Comparison of ENCODE assay signal across 9 cellular contexts in genomic region chr3:106333911-106334618, GRCh38.
DNase-seq lines count a peak whose midpoint lies in the region; ATAC-seq lines count a peak whose summit lies in the region.
"Had no signal": no experiment of that assay in that cellular context is flagged by ENCODE, and none has a peak within 500 bp of the region (broad histone marks: within the 10 kb centered on the region; RNA-seq: fewer than 3 reads in every experiment).

No MANE protein-coding gene starts in this region.

- peak; percentile 56 for DNase-seq in activated CD8-positive, alpha-beta T cell treated with anti-CD3 and anti-CD28 coated beads, Interleukin-2, amount 10 ng/mL, durations not matched to agents 7 days and 5 days
- DNase-seq in naive thymus-derived CD4-positive, alpha-beta T cell = peak in 1 of 9 donors; percentile 45
- DNase-seq in cerebellar cortex (ENCODE audit: low spot score) = no peak
- no peak for DNase-seq in NAMALWA (ENCODE audit: low spot score)
- DNase-seq in NCI-H1417 treated with DMSO at 0.1 percent for 48 hours (lab: John Stamatoyannopoulos, UW) = no peak
- no peak for DNase-seq in midbrain (lab: John Stamatoyannopoulos, UW)

- no peak overlapping the region for H3K4me3 ChIP-seq in naive thymus-derived CD4-positive, alpha-beta T cell (ENCODE audit: low read length)

- POLR2A ChIA-PET in activated CD8-positive, alpha-beta T cell treated with anti-CD3 and anti-CD28 coated beads, Interleukin-2, amount 10 ng/mL, durations not matched to agents 7 days and 5 days (lab: Charles Lee) = interaction anchor here (0.6 kb wide), 1 partner anchor 683 kb away, joined by 3 read pairs; no protein-coding TSS in a partner anchor
- POLR2A ChIA-PET in naive thymus-derived CD4-positive, alpha-beta T cell (lab: Charles Lee) = no interaction called here

- H3K27ac ChIP-seq in naive thymus-derived CD4-positive, alpha-beta T cell (ENCODE audit: low read depth, low read length) = no peak overlapping the region
- H3K27ac ChIP-seq: HL-60 had no signal

- H3K4me3 Mint-ChIP-seq in activated CD8-positive, alpha-beta T cell treated with anti-CD3 and anti-CD28 coated beads, Interleukin-2, amount 10 ng/mL, durations not matched to agents 7 days and 5 days = peak overlapping the region; percentile 65
- H3K4me3 Mint-ChIP-seq in naive thymus-derived CD4-positive, alpha-beta T cell = peak overlapping the region in 1 of 10 donors; percentile 73

- peaks cover 0 to 47% of the 10 kb centered on the region in 2 donors for H3K4me1 ChIP-seq in naive thymus-derived CD4-positive, alpha-beta T cell (ENCODE audit: control insufficient read depth in 2 of 2, insufficient read depth in 2 of 2, low read length in 2 of 2)

- peak; percentile 61 for ATAC-seq in GM18861 (IDR thresholded peaks at IDR 0.05; ENCODE audit: unreplicated experiment)
- ATAC-seq in HG02943 (IDR thresholded peaks at IDR 0.05; ENCODE audit: low read depth, unreplicated experiment) = peak; percentile 64
- peak; percentile 66 for ATAC-seq in activated CD8-positive, alpha-beta T cell treated with anti-CD3 and anti-CD28 coated beads, Interleukin-2, amount 10 ng/mL, durations not matched to agents 7 days and 5 days
- ATAC-seq in naive thymus-derived CD4-positive, alpha-beta T cell = peak; percentile 47

- H3K27me3 ChIP-seq in naive thymus-derived CD4-positive, alpha-beta T cell (ENCODE audit: control insufficient read depth in 2 of 2, insufficient read depth in 2 of 2, low read length in 2 of 2) = no peaks in the 10 kb centered on the region

- no peaks in the 10 kb centered on the region for H3K9me3 ChIP-seq in naive thymus-derived CD4-positive, alpha-beta T cell (ENCODE audit: control insufficient read depth in 2 of 3, low read length in 3 of 3)

- no peaks in the 10 kb centered on the region for H3K9me3 Mint-ChIP-seq in activated CD8-positive, alpha-beta T cell treated with anti-CD3 and anti-CD28 coated beads, Interleukin-2, amount 10 ng/mL, durations not matched to agents 7 days and 5 days (ENCODE audit: insufficient read depth)
- peaks cover 0 to 12% (median 0%) of the 10 kb centered on the region in 11 donors for H3K9me3 Mint-ChIP-seq in naive thymus-derived CD4-positive, alpha-beta T cell

- H3K27me3 Mint-ChIP-seq in activated CD8-positive, alpha-beta T cell treated with anti-CD3 and anti-CD28 coated beads, Interleukin-2, amount 10 ng/mL, durations not matched to agents 7 days and 5 days (ENCODE audit: low read depth) = no peaks in the 10 kb centered on the region
- H3K27me3 Mint-ChIP-seq in naive thymus-derived CD4-positive, alpha-beta T cell = no peaks in the 10 kb centered on the region

- peaks cover 9% of the 10 kb centered on the region for H3K36me3 Mint-ChIP-seq in activated CD8-positive, alpha-beta T cell treated with anti-CD3 and anti-CD28 coated beads, Interleukin-2, amount 10 ng/mL, durations not matched to agents 7 days and 5 days (ENCODE audit: low read depth)
- H3K36me3 Mint-ChIP-seq in naive thymus-derived CD4-positive, alpha-beta T cell = peaks cover 0 to 16% (median 0%) of the 10 kb centered on the region in 5 donors

- CTCF ChIA-PET in activated CD8-positive, alpha-beta T cell treated with anti-CD3 and anti-CD28 coated beads, Interleukin-2, amount 10 ng/mL, durations not matched to agents 7 days and 5 days (lab: Charles Lee) = interaction anchor here (1.0 to 1.6 kb wide), 2 partner anchors 161 to 275 kb away, joined by 3 to 4 read pairs; no protein-coding TSS in a partner anchor
- CTCF ChIA-PET in naive thymus-derived CD4-positive, alpha-beta T cell (lab: Charles Lee) = interaction anchor here (0.6 kb wide), 1 partner anchor 127 kb away, joined by 3 read pairs; no protein-coding TSS in a partner anchor

- peak overlapping the region; percentile 85 for H3K27ac Mint-ChIP-seq in activated CD8-positive, alpha-beta T cell treated with anti-CD3 and anti-CD28 coated beads, Interleukin-2, amount 10 ng/mL, durations not matched to agents 7 days and 5 days
- peak overlapping the region in 3 of 9 donors; percentile 47 to 86 (median 62) for H3K27ac Mint-ChIP-seq in naive thymus-derived CD4-positive, alpha-beta T cell

- peaks cover 58% of the 10 kb centered on the region for H3K4me1 Mint-ChIP-seq in activated CD8-positive, alpha-beta T cell treated with anti-CD3 and anti-CD28 coated beads, Interleukin-2, amount 10 ng/mL, durations not matched to agents 7 days and 5 days (ENCODE audit: low read depth)
- H3K4me1 Mint-ChIP-seq in naive thymus-derived CD4-positive, alpha-beta T cell = peaks cover 19 to 69% (median 38%) of the 10 kb centered on the region in 7 donors

- intact Hi-C loops in naive thymus-derived CD4-positive, alpha-beta T cell (cut with micrococcal nuclease) = loop anchor here (2.0 to 10.0 kb wide), 9 partner anchors 31 to 967 kb away; partner anchors contain the start of genes ALCAM (in 1 of the 2) and CBLB (in 1 of the 2)

- H3K36me3 ChIP-seq in naive thymus-derived CD4-positive, alpha-beta T cell (ENCODE audit: control insufficient read depth in 2 of 3, insufficient read depth in 3 of 3, low read length in 3 of 3) = no peaks in the 10 kb centered on the region
